In genomic region chr2:84878896-84879594, GRCh38 we compare ENCODE assay signal across 12 cellular contexts. TPM values are rescaled to one million over a fixed set of nuclear protein-coding genes. Genes with fewer than 3 reads are reported as not detected.
A peak's percentile ranks its signal among the peaks of the same experiment; 100 is the strongest.
DNase-seq lines count a peak whose midpoint lies in the region; ATAC-seq and TF ChIP-seq lines count a peak whose summit lies in the region.
"Had no signal": no experiment of that assay in that cellular context is flagged by ENCODE, and none has a peak within 500 bp of the region (broad histone marks: within the 10 kb centered on the region; RNA-seq: fewer than 3 reads in every experiment).

No MANE protein-coding gene starts in this region.

- ATAC-seq in activated naive CD4-positive, alpha-beta T cell treated with anti-CD3 and anti-CD28 coated beads, Interleukin-2, amount 50 U/mL, for 72 hours: no peak
- ATAC-seq in memory B cell (ENCODE audit: low read depth): no peak
- no peak for ATAC-seq in mucosa of descending colon
- no peak for ATAC-seq in GM21526 (IDR thresholded peaks at IDR 0.05; ENCODE audit: low FRiP score, unreplicated experiment)
- ATAC-seq in HG03354 (IDR thresholded peaks at IDR 0.05; ENCODE audit: poor library complexity, severe bottlenecking, unreplicated experiment): no peak

- no peak overlapping the region for H3K27ac Mint-ChIP-seq in MCF 10A (ENCODE audit: low read depth, unreplicated experiment)
- H3K27ac Mint-ChIP-seq in activated naive CD4-positive, alpha-beta T cell treated with anti-CD3 and anti-CD28 coated beads, Interleukin-2, amount 50 U/mL, for 72 hours: peak overlapping the region; percentile 94 to 95
- no peak overlapping the region for H3K27ac Mint-ChIP-seq in memory B cell

- H3K9me3 ChIP-seq in breast epithelium (no peaks in the 10 kb centered on the region), thymus (ENCODE audit: control insufficient read depth) (peaks cover 1% of the 10 kb centered on the region), mucosa of descending colon (no peaks in the 10 kb centered on the region)
- H3K9me3 ChIP-seq: ascending aorta, BE2C had no signal

- H3K4me1 Mint-ChIP-seq in MCF 10A (ENCODE audit: insufficient read depth, unreplicated experiment): peaks cover 32% of the 10 kb centered on the region
- H3K4me1 Mint-ChIP-seq in memory B cell: peaks cover 19% of the 10 kb centered on the region

- H3K27me3 ChIP-seq in breast epithelium (peaks cover 6 to 7% of the 10 kb centered on the region in 2 donors), thymus (ENCODE audit: control insufficient read depth, insufficient read depth) (peaks cover 39% of the 10 kb centered on the region)
- H3K27me3 ChIP-seq: ascending aorta had no signal

- no peak overlapping the region for H3K4me3 Mint-ChIP-seq in MCF 10A (ENCODE audit: unreplicated experiment)
- peak overlapping the region; percentile 82 for H3K4me3 Mint-ChIP-seq in memory B cell

- no peaks in the 10 kb centered on the region for H3K36me3 ChIP-seq in breast epithelium
- H3K36me3 ChIP-seq in thymus (ENCODE audit: control insufficient read depth, insufficient read depth): no peaks in the 10 kb centered on the region
- no peaks in the 10 kb centered on the region for H3K36me3 ChIP-seq in mucosa of descending colon (ENCODE audit: low read depth)
- H3K36me3 ChIP-seq: ascending aorta, BE2C had no signal

- H3K27ac ChIP-seq in breast epithelium: no peak overlapping the region
- H3K27ac ChIP-seq in thymus (ENCODE audit: low read depth): peak overlapping the region; percentile 38
- H3K27ac ChIP-seq: ascending aorta had no signal

- H3K36me3 Mint-ChIP-seq in MCF 10A (ENCODE audit: insufficient read depth, unreplicated experiment): peaks cover 6% of the 10 kb centered on the region
- peaks cover 31 to 34% of the 10 kb centered on the region in 2 donors for H3K36me3 Mint-ChIP-seq in activated naive CD4-positive, alpha-beta T cell treated with anti-CD3 and anti-CD28 coated beads, Interleukin-2, amount 50 U/mL, for 72 hours
- H3K36me3 Mint-ChIP-seq in memory B cell: no peaks in the 10 kb centered on the region

- peak overlapping the region in 2 of 3 donors; percentile 43 to 85 for H3K4me3 ChIP-seq in breast epithelium
- H3K4me3 ChIP-seq in thymus (ENCODE audit: low read length): peak overlapping the region; percentile 59
- no peak overlapping the region for H3K4me3 ChIP-seq in mucosa of descending colon

- POLR2A ChIA-PET in MCF 10A (lab: Yijun Ruan, JAX): no interaction called here

- intact Hi-C loops in breast epithelium (cut with DNase I; ENCODE audit: low total_unique reads): loop anchor here (2.0 kb wide), 1 partner anchor 50 kb away; no protein-coding TSS in a partner anchor
- intact Hi-C loops in MCF 10A (cut with micrococcal nuclease): no loop called here
- intact Hi-C loops in mucosa of descending colon (cut with DNase I, micrococcal nuclease): no loop called here

- H3K27me3 Mint-ChIP-seq in MCF 10A (ENCODE audit: insufficient read depth, unreplicated experiment) (no peaks in the 10 kb centered on the region), memory B cell (no peaks in the 10 kb centered on the region)

- H3K9me3 Mint-ChIP-seq in MCF 10A (ENCODE audit: unreplicated experiment) (no peaks in the 10 kb centered on the region), memory B cell (no peaks in the 10 kb centered on the region)
- H3K9me3 Mint-ChIP-seq in activated naive CD4-positive, alpha-beta T cell treated with anti-CD3 and anti-CD28 coated beads, Interleukin-2, amount 50 U/mL, for 72 hours: peaks cover 0 to 6% of the 10 kb centered on the region in 2 donors

- CTCF ChIA-PET in MCF 10A (lab: Yijun Ruan, JAX): no interaction called here

- TF ChIP-seq CTCF in breast epithelium (IDR thresholded peaks at IDR 0.05): no peak
- TF ChIP-seq CTCF in MCF 10A (IDR thresholded peaks at IDR 0.05; ENCODE audit: unreplicated experiment): no peak
- no peak for TF ChIP-seq CTCF in mucosa of descending colon (IDR thresholded peaks at IDR 0.05)

- H3K4me1 ChIP-seq in breast epithelium (peaks cover 0 to 6% of the 10 kb centered on the region in 2 donors), thymus (ENCODE audit: control insufficient read depth, insufficient read depth, low read length) (peaks cover 6% of the 10 kb centered on the region), mucosa of descending colon (ENCODE audit: low read depth) (peaks cover 5% of the 10 kb centered on the region)
- H3K4me1 ChIP-seq: BE2C had no signal

- no TSS peak for BruUV-seq in MCF 10A (replicated peaks; lab: Mats Ljungman, UMichigan)

- DNase-seq in breast epithelium (ENCODE audit: low spot score in 2 of 2): no peak
- DNase-seq in MCF 10A (ENCODE audit: unreplicated experiment): no peak
- DNase-seq in activated naive CD4-positive, alpha-beta T cell treated with anti-CD3 and anti-CD28 coated beads, Interleukin-2, amount 50 U/mL, for 72 hours (ENCODE audit: low spot score in 2 of 2): no peak
- DNase-seq in memory B cell (ENCODE audit: low spot score in 2 of 2): no peak
- DNase-seq in mucosa of descending colon: no peak
- DNase-seq: activated CD4-positive, CD25-positive, alpha-beta regulatory T cell; BE2C; NCI-H446 treated with DMSO at 0.1 percent for 48 hours had no signal

- TF ChIP-seq POLR2A in breast epithelium (IDR thresholded peaks at IDR 0.05): no peak

- WGBS in thymus: 84% methylated on average over 7 of the region's 7 CpGs

RNA-seq across cellular contexts. Expression of gene TRABD2A, which starts 1.8 kb away (rescaled TPM):
- total RNA-seq in breast epithelium (1 to 10 TPM; 2.2 to 7.4 (median 5.6) TPM), MCF 10A (2022) (17.3 and 20.0 TPM in 2 replicates), mucosa of descending colon (100 to 1,000 TPM in 1 of 3 donors, 10 to 100 TPM in 2; 40.2 to 132 (median 63.2) TPM)
- total RNA-seq in activated naive CD4-positive, alpha-beta T cell treated with anti-CD3 and anti-CD28 coated beads, Interleukin-2, amount 50 U/mL, for 72 hours: 10 to 100 TPM; 53.6 to 59.9 TPM
- polyA plus RNA-seq in thymus: 13.8 TPM

RNA-seq across cellular contexts. Expression of gene TMSB10, which starts 26.4 kb away (rescaled TPM):
- total RNA-seq in breast epithelium (1,000 to 10,000 TPM; 1,918 to 5,529 (median 3,700) TPM), MCF 10A (2022) (3,313 and 3,349 TPM in 2 replicates), mucosa of descending colon (1,000 to 10,000 TPM in 2 of 3 donors, 100 to 1,000 TPM in 1; 798 to 2,724 (median 1,605) TPM)
- 1,000 to 10,000 TPM; 1,249 to 2,802 TPM for total RNA-seq in activated naive CD4-positive, alpha-beta T cell treated with anti-CD3 and anti-CD28 coated beads, Interleukin-2, amount 50 U/mL, for 72 hours
- 5,628 TPM for polyA plus RNA-seq in thymus

Comparison
In these comparisons a context has a peak if more than half of its experiments do, and no peak if none do; other contexts are left out.
1. H3K27ac Mint-ChIP-seq: peak in activated naive CD4-positive, alpha-beta T cell treated with anti-CD3 and anti-CD28 coated beads, Interleukin-2, amount 50 U/mL, for 72 hours (2 of 2); none in MCF 10A (single experiment) and memory B cell (single experiment).